ENCODE assay signal across 14 cellular contexts in genomic region chr18:34329840-34330239, GRCh38.
"Had no signal": no experiment of that assay in that cellular context is flagged by ENCODE, and none has a peak within 500 bp of the region (broad histone marks: within the 10 kb centered on the region; RNA-seq: fewer than 3 reads in every experiment).

No MANE protein-coding gene starts in this region.

- H3K4me3 ChIP-seq: K562 had no signal

- H3K9ac ChIP-seq: KMS-11, SK-N-SH had no signal

- ATAC-seq: K562, Panc1 had no signal

- H3K27ac ChIP-seq: KMS-11, RWPE1 had no signal

- DNase-seq: Kasumi-1, MM.1S, NCI-H1092 treated with DMSO at 0.1 percent for 48 hours, NCI-H187, NCI-H2029, NCI-H2081 treated with DMSO at 0.1 percent for 48 hours, NCI-H446 treated with DMSO at 0.1 percent for 48 hours, NCI-H510A treated with DMSO at 0.1 percent for 48 hours, SHP77, SK-N-SH had no signal

- FAIRE-seq: K562 had no signal

- H3K4me2 ChIP-seq: KMS-11, SK-N-SH had no signal

- H3K9me3 ChIP-seq: SK-N-SH had no signal
